In the genomic region with DNA sequence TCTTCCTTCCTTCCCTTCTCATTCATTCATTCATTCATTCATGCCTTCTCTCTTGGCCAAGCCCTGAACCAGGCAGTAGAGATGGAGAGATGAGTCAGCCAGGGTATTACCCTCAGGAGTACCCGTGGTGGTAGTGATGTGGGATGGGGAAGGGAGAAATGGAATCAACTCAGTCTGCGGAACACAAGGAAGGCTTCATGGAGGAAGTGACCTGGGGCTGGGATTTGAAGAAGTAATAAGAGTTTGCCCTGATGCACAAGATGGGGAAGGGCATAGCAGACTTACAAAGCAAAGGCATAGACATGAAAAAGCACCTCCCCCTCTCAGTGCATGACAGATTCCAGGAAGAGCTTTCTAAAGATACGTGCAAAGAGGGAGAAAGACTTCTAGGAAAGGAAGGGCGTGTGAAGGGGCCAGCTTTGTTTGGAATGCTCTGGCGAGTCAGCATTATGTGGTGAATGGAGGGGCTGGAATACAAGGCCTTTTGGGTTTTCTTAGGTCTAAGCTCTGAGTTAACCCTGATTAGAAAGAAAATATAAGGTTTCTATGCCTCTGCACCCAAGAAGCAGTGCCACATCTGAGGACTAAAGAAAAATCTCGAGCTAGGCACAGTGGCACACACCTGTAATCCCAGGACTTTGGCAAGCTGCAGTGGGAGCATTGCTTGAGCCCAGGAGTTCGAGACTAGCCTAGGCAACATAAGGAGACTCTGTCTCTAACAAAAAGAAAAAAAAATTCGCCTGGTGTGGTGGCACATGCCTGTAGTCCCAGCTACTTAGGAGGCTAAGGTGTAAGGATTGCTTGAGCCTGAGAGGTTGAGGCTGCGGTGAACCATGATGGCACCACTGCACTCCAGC, we compare ENCODE assay signal across 11 cellular contexts. TPM values are rescaled to one million over a fixed set of nuclear protein-coding genes. Genes with fewer than 3 reads are reported as not detected.
DNase-seq lines count a peak whose midpoint lies in the region; ATAC-seq and TF ChIP-seq lines count a peak whose summit lies in the region.
"Had no signal": no experiment of that assay in that cellular context is flagged by ENCODE, and none has a peak within 500 bp of the region (broad histone marks: within the 10 kb centered on the region; RNA-seq: fewer than 3 reads in every experiment).

No MANE protein-coding gene starts in this region.

- H3K27ac ChIP-seq in breast epithelium, result peak overlapping the region; percentile 72
- H3K27ac ChIP-seq in left lung, result peak overlapping the region; percentile 70 to 82

- H3K4me1 Mint-ChIP-seq in activated naive CD8-positive, alpha-beta T cell treated with anti-CD3 and anti-CD28 coated beads, Interleukin-2, amount 10 ng/mL, durations not matched to agents 7 days and 5 days, result peaks cover 26% of the 10 kb centered on the region
- peaks cover 3% of the 10 kb centered on the region for H3K4me1 Mint-ChIP-seq in activated naive CD8-positive, alpha-beta T cell treated with anti-CD3 and anti-CD28 coated beads, Interleukin-2, amount 50 U/mL, for 24 hours

- POLR2A ChIA-PET in activated naive CD8-positive, alpha-beta T cell treated with anti-CD3 and anti-CD28 coated beads, Interleukin-2, amount 10 ng/mL, durations not matched to agents 7 days and 5 days (lab: Charles Lee), result no interaction called here

- H3K36me3 Mint-ChIP-seq in activated naive CD8-positive, alpha-beta T cell treated with anti-CD3 and anti-CD28 coated beads, Interleukin-2, amount 10 ng/mL, durations not matched to agents 7 days and 5 days, result peaks cover 7% of the 10 kb centered on the region
- H3K36me3 Mint-ChIP-seq in activated naive CD8-positive, alpha-beta T cell treated with anti-CD3 and anti-CD28 coated beads, Interleukin-2, amount 50 U/mL, for 24 hours (ENCODE audit: low read depth), result no peaks in the 10 kb centered on the region
- H3K36me3 Mint-ChIP-seq: brain had no signal

- DNase-seq in activated naive CD8-positive, alpha-beta T cell treated with anti-CD3 and anti-CD28 coated beads, Interleukin-2, amount 10 ng/mL, durations not matched to agents 7 days and 5 days, result no peak
- no peak for DNase-seq in activated naive CD8-positive, alpha-beta T cell treated with anti-CD3 and anti-CD28 coated beads, Interleukin-2, amount 50 U/mL, for 24 hours
- DNase-seq in breast epithelium (ENCODE audit: low spot score in 2 of 2) (no peak), left lung (no peak), NCI-H146 (lab: John Stamatoyannopoulos, UW) (no peak), NCI-H187 (lab: John Stamatoyannopoulos, UW) (no peak), NCI-H2081 treated with DMSO at 0.1 percent for 48 hours (lab: John Stamatoyannopoulos, UW) (no peak), NCI-H187 treated with DMSO at 0.1 percent for 48 hours (lab: John Stamatoyannopoulos, UW) (no peak)
- DNase-seq: activated CD4-positive, CD25-positive, alpha-beta regulatory T cell treated with anti-CD3 and anti-CD28 coated beads, Interleukin-2, amount 50 U/mL, for 72 hours; NCI-H2029 treated with DMSO at 0.1 percent for 48 hours had no signal

- no peak for TF ChIP-seq CTCF in breast epithelium (IDR thresholded peaks at IDR 0.05)
- no peak for TF ChIP-seq CTCF in left lung (IDR thresholded peaks at IDR 0.05)

- H3K9me3 Mint-ChIP-seq in activated naive CD8-positive, alpha-beta T cell treated with anti-CD3 and anti-CD28 coated beads, Interleukin-2, amount 10 ng/mL, durations not matched to agents 7 days and 5 days, result peaks cover 11% of the 10 kb centered on the region
- no peaks in the 10 kb centered on the region for H3K9me3 Mint-ChIP-seq in activated naive CD8-positive, alpha-beta T cell treated with anti-CD3 and anti-CD28 coated beads, Interleukin-2, amount 50 U/mL, for 24 hours

- H3K4me1 ChIP-seq in breast epithelium (peaks cover 0 to 7% of the 10 kb centered on the region in 2 donors), left lung (peaks cover 0 to 34% of the 10 kb centered on the region in 2 donors)

- H3K4me3 ChIP-seq in breast epithelium (no peak overlapping the region), left lung (no peak overlapping the region)

- H3K9me3 ChIP-seq in breast epithelium, result no peaks in the 10 kb centered on the region
- H3K9me3 ChIP-seq in left lung, result no peaks in the 10 kb centered on the region

- peaks cover 7% of the 10 kb centered on the region for H3K27me3 Mint-ChIP-seq in activated naive CD8-positive, alpha-beta T cell treated with anti-CD3 and anti-CD28 coated beads, Interleukin-2, amount 10 ng/mL, durations not matched to agents 7 days and 5 days
- no peaks in the 10 kb centered on the region for H3K27me3 Mint-ChIP-seq in activated naive CD8-positive, alpha-beta T cell treated with anti-CD3 and anti-CD28 coated beads, Interleukin-2, amount 50 U/mL, for 24 hours

- no peaks in the 10 kb centered on the region for H3K36me3 ChIP-seq in breast epithelium
- H3K36me3 ChIP-seq in left lung, result no peaks in the 10 kb centered on the region

- peak overlapping the region; percentile 41 for H3K27ac Mint-ChIP-seq in activated naive CD8-positive, alpha-beta T cell treated with anti-CD3 and anti-CD28 coated beads, Interleukin-2, amount 10 ng/mL, durations not matched to agents 7 days and 5 days
- no peak overlapping the region for H3K27ac Mint-ChIP-seq in activated naive CD8-positive, alpha-beta T cell treated with anti-CD3 and anti-CD28 coated beads, Interleukin-2, amount 50 U/mL, for 24 hours
- H3K27ac Mint-ChIP-seq: brain had no signal

- ATAC-seq in activated naive CD8-positive, alpha-beta T cell treated with anti-CD3 and anti-CD28 coated beads, Interleukin-2, amount 10 ng/mL, durations not matched to agents 7 days and 5 days (ENCODE audit: low read depth), result peak; percentile 26
- no peak for ATAC-seq in activated naive CD8-positive, alpha-beta T cell treated with anti-CD3 and anti-CD28 coated beads, Interleukin-2, amount 50 U/mL, for 24 hours
- peak; percentile 64 for ATAC-seq in left lung

- H3K4me3 Mint-ChIP-seq in activated naive CD8-positive, alpha-beta T cell treated with anti-CD3 and anti-CD28 coated beads, Interleukin-2, amount 10 ng/mL, durations not matched to agents 7 days and 5 days, result peak overlapping the region; percentile 30
- H3K4me3 Mint-ChIP-seq in activated naive CD8-positive, alpha-beta T cell treated with anti-CD3 and anti-CD28 coated beads, Interleukin-2, amount 50 U/mL, for 24 hours, result no peak overlapping the region
- H3K4me3 Mint-ChIP-seq: brain had no signal

- no peaks in the 10 kb centered on the region for H3K27me3 ChIP-seq in breast epithelium
- H3K27me3 ChIP-seq in left lung, result no peaks in the 10 kb centered on the region

- no peak for TF ChIP-seq POLR2A in breast epithelium (IDR thresholded peaks at IDR 0.05)

- intact Hi-C loops in breast epithelium (cut with DNase I; ENCODE audit: low total_unique reads), result no loop called here
- intact Hi-C loops in left lung (cut with DNase I), result no loop called here

RNA-seq across cellular contexts. Expression of gene ACER3, which starts 36.4 kb away (rescaled TPM):
- 10 to 100 TPM; 10.4 to 13.2 TPM for total RNA-seq in activated naive CD8-positive, alpha-beta T cell treated with anti-CD3 and anti-CD28 coated beads, Interleukin-2, amount 10 ng/mL, durations not matched to agents 7 days and 5 days
- total RNA-seq in breast epithelium, result 10 to 100 TPM in 2 of 3 donors, 1 to 10 TPM in 1; 8.2 to 35.2 (median 12.9) TPM
- 10 to 100 TPM; 27.5 to 46.5 TPM for total RNA-seq in left lung

RNA-seq across cellular contexts. Expression of gene TSKU, which starts 41.2 kb away (rescaled TPM):
- 1 to 10 TPM; 2.4 to 2.8 TPM for total RNA-seq in activated naive CD8-positive, alpha-beta T cell treated with anti-CD3 and anti-CD28 coated beads, Interleukin-2, amount 10 ng/mL, durations not matched to agents 7 days and 5 days
- 100 to 1,000 TPM in 1 of 3 donors, 10 to 100 TPM in 2; 51.1 to 360 (median 65.1) TPM for total RNA-seq in breast epithelium
- total RNA-seq in left lung, result 10 to 100 TPM; 12.7 to 15.4 TPM
